1 cellular context compared by ENCODE assay signal in the genomic region with DNA sequence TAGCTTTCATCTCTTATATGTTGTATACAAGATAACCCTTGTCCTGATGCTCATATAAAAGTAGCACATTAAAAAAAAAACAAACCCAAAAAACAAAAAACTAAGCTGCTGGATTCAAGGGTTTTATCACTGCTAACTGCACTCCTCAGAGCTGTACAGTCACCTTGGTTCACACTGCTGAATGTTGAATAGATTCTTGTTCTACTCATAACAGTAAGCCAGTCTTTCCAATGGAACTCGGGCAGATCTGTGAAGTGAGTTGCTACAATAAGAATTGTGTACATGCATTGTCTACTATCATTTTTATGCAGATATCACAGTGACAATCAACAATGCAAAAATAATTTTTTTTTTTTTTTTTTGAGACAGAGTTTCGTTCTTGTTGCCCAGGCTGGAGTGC.
A peak's percentile ranks its signal among the peaks of the same experiment; 100 is the strongest.
TF ChIP-seq lines count a peak whose summit lies in the region.

No MANE protein-coding gene starts in this region.

TF ChIP-seq in K562, 482 proteins besides CTCF, POLR2A, EP300 and RAD21:
- TF ChIP-seq HSF4 (CRISPR knock-in tag; IDR thresholded peaks at IDR 0.05; ENCODE audit: borderline replicate concordance) (no peak), ZBED1 (IDR thresholded peaks at IDR 0.05) (no peak), KLF1 (tag; IDR thresholded peaks at IDR 0.05) (0 out of 2 replicates have a peak, but pooled peaks have one; percentile 9), MCM3 (IDR thresholded peaks at IDR 0.05) (no peak), DDX20 (tag; IDR thresholded peaks at IDR 0.05; ENCODE audit: low read depth) (no peak), ZNF165 (CRISPR knock-in tag; IDR thresholded peaks at IDR 0.05; ENCODE audit: borderline replicate concordance) (no peak), NRF1 (conservative IDR thresholded peaks at IDR 0.05 in 1 of 2, IDR thresholded peaks at IDR 0.05 in 1 of 2) (peak in 1 of 2 experiments; percentile 47), ZNF41 (CRISPR knock-in tag; conservative IDR thresholded peaks at IDR 0.05) (no peak), COPS2 (conservative IDR thresholded peaks at IDR 0.05) (no peak)
TF ChIP-seq in K562: peak in this region for 2.
